Comparison of ENCODE assay signal across 7 cellular contexts in genomic region chr16:67415421-67415820, GRCh38. TPM values are rescaled to one million over a fixed set of nuclear protein-coding genes. Genes with fewer than 3 reads are reported as not detected.
DNase-seq lines count a peak whose midpoint lies in the region; ATAC-seq, FAIRE-seq and TF ChIP-seq lines count a peak whose summit lies in the region.
"Not testable (repeated sequence)": the region's sequence is repeated elsewhere in the genome, so short reads cannot be mapped to it uniquely, and the experiment has no call there.

No MANE protein-coding gene starts in this region.

- peak overlapping the region; percentile 86 for H3K4me2 ChIP-seq in HCT116 (ENCODE audit: low read length)

- not testable (repeated sequence) for TF ChIP-seq CTCF in HCT116 (IDR thresholded peaks at IDR 0.05 in 2 of 3, conservative IDR thresholded peaks at IDR 0.05 in 1 of 3; ENCODE audit: borderline replicate concordance in 1 of 3, insufficient read depth in 1 of 3, low read depth in 2 of 3, low read length in 2 of 3); endodermal cell (conservative IDR thresholded peaks at IDR 0.05); natural killer cell (IDR thresholded peaks at IDR 0.05)

- H3K4me3 Mint-ChIP-seq in T-helper 17 cell, result peak overlapping the region; percentile 71
- H3K4me3 Mint-ChIP-seq in endodermal cell, result peak overlapping the region; percentile 60
- H3K4me3 Mint-ChIP-seq in natural killer cell, result peak overlapping the region; percentile 69

- H3K27ac ChIP-seq in HCT116 (ENCODE audit: low read depth, low read length) (peak overlapping the region; percentile 76), small intestine (ENCODE audit: low read depth in 1 of 2, low read length in 1 of 2) (peak overlapping the region in 1 of 2 donors; percentile 75)
- not testable (repeated sequence) for H3K27ac ChIP-seq in endodermal cell (ENCODE audit: low read depth, low read length); iPS-18a (ENCODE audit: low read length)

- 95% methylated on average over 19 of the region's 19 CpGs for whole genome bisulfite sequencing in endodermal cell (ENCODE audit: insufficient coverage in 1 of 2, insufficient read length in 1 of 2), 2 experiments
- 92 to 96% (median 93%) methylated on average over 19 of the region's 19 CpGs for WGBS in small intestine, 3 donors

- not testable (repeated sequence) for H3K27ac Mint-ChIP-seq in T-helper 17 cell, natural killer cell
- H3K27ac Mint-ChIP-seq in endodermal cell, result peak overlapping the region; percentile 65

- not testable (repeated sequence) for FAIRE-seq in small intestine (lab: Jason Lieb, UNC)

- H3K79me2 ChIP-seq in HCT116 (ENCODE audit: insufficient read depth, low read length), result not testable (repeated sequence)

- not testable (repeated sequence) for TF ChIP-seq RAD21 in HCT116 (IDR thresholded peaks at IDR 0.05; ENCODE audit: low read depth)

- RAD21 ChIA-PET in HCT116 (lab: Charles Lee; ENCODE audit: low non-redundant PET in 1 of 2, low total read pairs in 2 of 2, uncharacterized antibody in 2 of 2, unreplicated experiment in 2 of 2), result not testable (repeated sequence)

- not testable (repeated sequence) for DNase-seq in HCT116 (ENCODE audit: low read depth, low spot score); T-helper 17 cell; adipocyte (ENCODE audit: low read depth); endodermal cell; natural killer cell; small intestine

- H4K20me1 ChIP-seq in HCT116 (ENCODE audit: insufficient read depth), result not testable (repeated sequence)

- H2AFZ ChIP-seq in HCT116 (ENCODE audit: low read depth, low read length, poor library complexity, severe bottlenecking), result not testable (repeated sequence)

- BruUV-seq in HCT116 (replicated peaks; lab: Mats Ljungman, UMichigan), result not testable (repeated sequence)

- not testable (repeated sequence) for H3K36me3 Mint-ChIP-seq in T-helper 17 cell (ENCODE audit: low read depth); endodermal cell (ENCODE audit: low read depth); natural killer cell

- H3K9ac ChIP-seq in HCT116 (ENCODE audit: low read length), result peak overlapping the region; percentile 89
- H3K9ac ChIP-seq in adipocyte (ENCODE audit: low read length), result peak overlapping the region; percentile 79
- peak overlapping the region; percentile 57 for H3K9ac ChIP-seq in endodermal cell (ENCODE audit: extremely low read depth, low read length, poor library complexity, severe bottlenecking)
- peak overlapping the region; percentile 61 for H3K9ac ChIP-seq in iPS-18a (ENCODE audit: low read length)

- H3K4me1 Mint-ChIP-seq in T-helper 17 cell (peaks cover 13% of the 10 kb centered on the region), endodermal cell (peaks cover 19% of the 10 kb centered on the region), natural killer cell (peaks cover 6 to 11% of the 10 kb centered on the region in 2 donors)

- ATAC-seq in HCT116, T-helper 17 cell, natural killer cell: not testable (repeated sequence)

- not testable (repeated sequence) for H3K9me2 ChIP-seq in HCT116 (ENCODE audit: insufficient read depth)

- H3K4me3 ChIP-seq in HCT116 (replicated peaks in 1 of 2; ENCODE audit: low read depth in 1 of 2, low read length in 2 of 2) (peak overlapping the region; percentile 82 to 92), adipocyte (ENCODE audit: low read length) (peak overlapping the region; percentile 90), endodermal cell (ENCODE audit: low read length) (peak overlapping the region; percentile 81), iPS-18a (ENCODE audit: low read length) (peak overlapping the region; percentile 69), small intestine (ENCODE audit: low read depth in 1 of 2, low read length in 2 of 2) (peak overlapping the region; percentile 55 to 65)

- not testable (repeated sequence) for H3K9me3 ChIP-seq in HCT116 (ENCODE audit: control insufficient read depth in 1 of 2, insufficient read depth in 1 of 2, low read depth in 1 of 2, low read length in 2 of 2); T-helper 17 cell (ENCODE audit: control insufficient read depth, low read length, poor library complexity, severe bottlenecking); adipocyte (ENCODE audit: control insufficient read depth, low read length); endodermal cell (ENCODE audit: control insufficient read depth, low read length); iPS-18a (ENCODE audit: control insufficient read depth, low read depth, low read length); small intestine (ENCODE audit: control insufficient read depth, low read depth)

- POLR2A ChIA-PET in HCT116 (lab: Charles Lee), result not testable (repeated sequence)

- H3K9me3 Mint-ChIP-seq in endodermal cell, natural killer cell: not testable (repeated sequence)

- not testable (repeated sequence) for TF ChIP-seq POLR2A in HCT116 (IDR thresholded peaks at IDR 0.05; ENCODE audit: borderline replicate concordance, extremely low read depth, insufficient read depth, insufficient read length)

- H3K27me3 ChIP-seq in HCT116 (ENCODE audit: insufficient read depth, low read length); adipocyte (replicated peaks; ENCODE audit: control insufficient read depth, insufficient read depth, low read length); endodermal cell (ENCODE audit: control insufficient read depth, insufficient read depth, low read length, poor library complexity, severe bottlenecking); iPS-18a (ENCODE audit: control insufficient read depth, insufficient read depth, low read length); small intestine (ENCODE audit: control insufficient read depth in 2 of 2, insufficient read depth in 2 of 2, low read length in 2 of 2): not testable (repeated sequence)

- H3K4me1 ChIP-seq in HCT116 (ENCODE audit: control insufficient read depth in 1 of 2, insufficient read depth in 2 of 2, low read length in 2 of 2), result peaks cover 10 to 19% of the 10 kb centered on the region in 2 experiments; a peak in 3 of 4 replicates
- peaks cover 12% of the 10 kb centered on the region for H3K4me1 ChIP-seq in adipocyte (ENCODE audit: control insufficient read depth, insufficient read depth, low read length)
- H3K4me1 ChIP-seq in endodermal cell (ENCODE audit: control insufficient read depth, insufficient read depth, low read length); small intestine (ENCODE audit: control insufficient read depth in 2 of 2, insufficient read depth in 1 of 2, low read depth in 1 of 2, low read length in 1 of 2): not testable (repeated sequence)
- H3K4me1 ChIP-seq in iPS-18a (ENCODE audit: control insufficient read depth, low read depth, low read length), result peaks cover 17% of the 10 kb centered on the region

- CTCF ChIA-PET in HCT116 (lab: Charles Lee), result not testable (repeated sequence)

- intact Hi-C loops in HCT116 (cut with micrococcal nuclease), result loop anchor here (5.0 kb wide), 1 partner anchor 168 kb away; the partner anchor contains the start of genes FHOD1 and SLC9A5
- intact Hi-C loops in natural killer cell (cut with micrococcal nuclease), result not testable (repeated sequence)

- H3K27me3 Mint-ChIP-seq in T-helper 17 cell (peaks cover 53% of the 10 kb centered on the region), natural killer cell (ENCODE audit: low read depth in 2 of 2) (peaks cover 15 to 22% of the 10 kb centered on the region in 2 donors)
- H3K27me3 Mint-ChIP-seq in endodermal cell (ENCODE audit: insufficient read depth), result not testable (repeated sequence)

- H3K36me3 ChIP-seq in HCT116 (ENCODE audit: control insufficient read depth in 1 of 2, insufficient read depth in 2 of 2, low read length in 2 of 2); adipocyte (ENCODE audit: control insufficient read depth, insufficient read depth, low read length, severe bottlenecking); endodermal cell (ENCODE audit: control insufficient read depth, insufficient read depth, low read length); iPS-18a (ENCODE audit: control insufficient read depth, low read depth, low read length); small intestine (ENCODE audit: control insufficient read depth in 2 of 2, insufficient read depth in 2 of 2, low read length in 2 of 2): not testable (repeated sequence)

RNA-seq across cellular contexts. Expression of gene ZDHHC1, which starts 0.9 kb away (rescaled TPM):
- total RNA-seq in HCT116 (2021; ENCODE audit: unreplicated experiment) (9.1 TPM), T-helper 17 cell (under 1 TPM in 1 of 2 donors, not detected in 1; 0.35 TPM), endodermal cell (10 to 100 TPM in 1 of 2 donors, 1 to 10 TPM in 1; 8.4 to 10.6 TPM), natural killer cell (1 to 10 TPM in 2 of 3 donors, under 1 TPM in 1; 0.88 to 2.5 (median 1.8) TPM)
- 7.0 and 8.8 TPM in 2 replicates for polyA plus RNA-seq in HCT116 (2012)
- 7.8 TPM for polyA plus RNA-seq in endodermal cell (2013, experiment 1 of 2)
- polyA plus RNA-seq in endodermal cell (2013, experiment 2 of 2), result 6.0 TPM
- polyA plus RNA-seq in small intestine, result 1 to 10 TPM in 2 of 3 donors, not detected in 1; 1.9 to 5.3 TPM

RNA-seq across cellular contexts. Expression of gene HSD11B2, which starts 15.5 kb away (rescaled TPM):
- total RNA-seq in HCT116 (2021; ENCODE audit: unreplicated experiment) (9.7 TPM), T-helper 17 cell (not detected), endodermal cell (10 to 100 TPM; 10.4 to 14.7 TPM), natural killer cell (not detected)
- 11.2 and 11.9 TPM in 2 replicates for polyA plus RNA-seq in HCT116 (2012)
- polyA plus RNA-seq in endodermal cell (2013, experiment 1 of 2), result 11.9 TPM
- 8.4 TPM for polyA plus RNA-seq in endodermal cell (2013, experiment 2 of 2)
- 100 to 1,000 TPM in 2 of 3 donors, 10 to 100 TPM in 1; 93.7 to 166 (median 129) TPM for polyA plus RNA-seq in small intestine

RNA-seq across cellular contexts. Expression of gene TPPP3, which starts 22.1 kb away (rescaled TPM):
- 1.2 TPM for total RNA-seq in HCT116 (2021; ENCODE audit: unreplicated experiment)
- polyA plus RNA-seq in HCT116 (2012), result 1.5 and 1.6 TPM in 2 replicates
- total RNA-seq in T-helper 17 cell, result under 1 TPM; 0.29 to 0.70 TPM
- under 1 TPM; 0.64 to 0.73 TPM for total RNA-seq in endodermal cell
- polyA plus RNA-seq in endodermal cell (2013, experiment 1 of 2), result 29.7 TPM
- 19.5 TPM for polyA plus RNA-seq in endodermal cell (2013, experiment 2 of 2)
- total RNA-seq in natural killer cell, result 1 to 10 TPM in 2 of 3 donors, under 1 TPM in 1; 0.66 to 3.0 (median 1.4) TPM
- polyA plus RNA-seq in small intestine, result 10 to 100 TPM; 10.3 to 34.8 (median 19.9) TPM
